In genomic region chr21:32476661-32477423, GRCh38 we compare ENCODE assay signal across 11 cellular contexts.
"Had no signal": no experiment of that assay in that cellular context is flagged by ENCODE, and none has a peak within 500 bp of the region (broad histone marks: within the 10 kb centered on the region; RNA-seq: fewer than 3 reads in every experiment).

No MANE protein-coding gene starts in this region.

- H3K36me3 ChIP-seq: ovary had no signal

- DNase-seq: activated CD4-positive, alpha-beta T cell treated with anti-CD3 and anti-CD28 coated beads for 36 hours; activated naive CD4-positive, alpha-beta T cell treated with anti-CD3 and anti-CD28 coated beads, Interleukin-2, amount 10 ng/mL, durations not matched to agents 7 days and 5 days; central memory CD4-positive, alpha-beta T cell; cortex of kidney; effector memory CD8-positive, alpha-beta T cell; erythroblast; immature natural killer cell; T1000; trophoblast cell had no signal

- H3K27ac ChIP-seq: ovary had no signal

- H3K36me3 Mint-ChIP-seq: activated naive CD4-positive, alpha-beta T cell treated with anti-CD3 and anti-CD28 coated beads, Interleukin-2, amount 10 ng/mL, durations not matched to agents 7 days and 5 days had no signal

- ATAC-seq: activated CD4-positive, alpha-beta T cell treated with anti-CD3 and anti-CD28 coated beads for 36 hours; effector memory CD8-positive, alpha-beta T cell had no signal

- H3K9me3 ChIP-seq: ovary had no signal

- H3K4me3 ChIP-seq: ovary had no signal

- H3K27me3 Mint-ChIP-seq: activated CD4-positive, alpha-beta T cell treated with anti-CD3 and anti-CD28 coated beads for 36 hours; activated naive CD4-positive, alpha-beta T cell treated with anti-CD3 and anti-CD28 coated beads, Interleukin-2, amount 10 ng/mL, durations not matched to agents 7 days and 5 days; effector memory CD8-positive, alpha-beta T cell had no signal

- H3K27ac Mint-ChIP-seq: activated CD4-positive, alpha-beta T cell treated with anti-CD3 and anti-CD28 coated beads for 36 hours; activated naive CD4-positive, alpha-beta T cell treated with anti-CD3 and anti-CD28 coated beads, Interleukin-2, amount 10 ng/mL, durations not matched to agents 7 days and 5 days had no signal

- H3K9me3 Mint-ChIP-seq: activated naive CD4-positive, alpha-beta T cell treated with anti-CD3 and anti-CD28 coated beads, Interleukin-2, amount 10 ng/mL, durations not matched to agents 7 days and 5 days; effector memory CD8-positive, alpha-beta T cell; immature natural killer cell; nephron had no signal

- H3K27me3 ChIP-seq: ovary had no signal

- H3K4me3 Mint-ChIP-seq: activated CD4-positive, alpha-beta T cell treated with anti-CD3 and anti-CD28 coated beads for 36 hours; activated naive CD4-positive, alpha-beta T cell treated with anti-CD3 and anti-CD28 coated beads, Interleukin-2, amount 10 ng/mL, durations not matched to agents 7 days and 5 days; effector memory CD8-positive, alpha-beta T cell; immature natural killer cell had no signal
